26 cellular contexts compared by ENCODE assay signal in genomic region chr20:2195614-2196013, GRCh38.
"Had no signal": no experiment of that assay in that cellular context is flagged by ENCODE, and none has a peak within 500 bp of the region (broad histone marks: within the 10 kb centered on the region; RNA-seq: fewer than 3 reads in every experiment).

No MANE protein-coding gene starts in this region.

- H3K4me3 ChIP-seq: breast epithelium, gastrocnemius medialis, testis, transverse colon, uterus had no signal

- H3K4me3 Mint-ChIP-seq: activated T-cell treated with anti-CD3 and anti-CD28 coated beads, Interleukin-2, amount 50 U/mL, for 72 hours; nephron; stimulated activated naive B cell treated with anti-CD40 and anti-IgM and Interleukin-4, amounts not matched to agents 10 μg/mL and 1 μg/mL and 100 μg/mL, for 72 hours; T-helper 2 cell treated with Interferon-gamma antibody and Interleukin-4, amounts not matched to agents 5 μg/mL and 100 μg/mL, for 36 hours had no signal

- H3K4me1 Mint-ChIP-seq: nephron; stimulated activated naive B cell treated with anti-CD40 and anti-IgM and Interleukin-4, amounts not matched to agents 10 μg/mL and 1 μg/mL and 100 μg/mL, for 72 hours had no signal

- H3K27ac ChIP-seq: breast epithelium, gastrocnemius medialis, neutrophil, testis, transverse colon, uterus had no signal

- H3K27me3 ChIP-seq: breast epithelium, gastrocnemius medialis, testis, uterus had no signal

- H3K9me3 Mint-ChIP-seq: activated naive CD4-positive, alpha-beta T cell treated with anti-CD3 and anti-CD28 coated beads, Interleukin-2, amount 50 U/mL, for 72 hours; activated T-cell treated with anti-CD3 and anti-CD28 coated beads, Interleukin-2, amount 50 U/mL, for 72 hours; nephron; stimulated activated naive B cell treated with anti-CD40 and anti-IgM and Interleukin-4, amounts not matched to agents 10 μg/mL and 1 μg/mL and 100 μg/mL, for 72 hours; T-helper 2 cell treated with Interferon-gamma antibody and Interleukin-4, amounts not matched to agents 5 μg/mL and 100 μg/mL, for 36 hours had no signal

- DNase-seq: activated CD4-positive, alpha-beta T cell treated with anti-CD3 and anti-CD28 coated beads for 4 hours; activated CD4-positive, alpha-beta T cell treated with anti-CD3 and anti-CD28 coated beads, Interleukin-2, amount 50 U/mL, for 4 hours; activated naive CD4-positive, alpha-beta T cell; activated T-cell treated with anti-CD3 and anti-CD28 coated beads for 4 hours; activated T-cell treated with anti-CD3 and anti-CD28 coated beads, Interleukin-2, amount 50 U/mL, for 72 hours; central memory CD4-positive, alpha-beta T cell; dermis blood vessel endothelial cell; effector CD4-positive, alpha-beta T cell; gastrocnemius medialis; glutamatergic neuron; left cardiac atrium; left ventricle myocardium superior; small intestine; stimulated activated CD4-positive, alpha-beta T cell treated with anti-CD3 and anti-CD28 coated beads, Interleukin-4, amount 100 ng/mL, for 4 hours; stimulated activated CD8-positive, alpha-beta memory T cell treated with anti-CD3 and anti-CD28 coated beads, Interleukin-4, amount 100 ng/mL, for 48 hours; stimulated activated naive B cell treated with anti-CD40 and anti-IgM and Interleukin-4, amounts not matched to agents 10 μg/mL and 1 μg/mL and 100 μg/mL, for 72 hours; T-helper 1 cell; testis; transverse colon; uterus had no signal

- H3K27ac Mint-ChIP-seq: activated naive CD4-positive, alpha-beta T cell treated with anti-CD3 and anti-CD28 coated beads, Interleukin-2, amount 50 U/mL, for 72 hours; activated T-cell treated with anti-CD3 and anti-CD28 coated beads, Interleukin-2, amount 50 U/mL, for 72 hours; nephron; stimulated activated naive B cell treated with anti-CD40 and anti-IgM and Interleukin-4, amounts not matched to agents 10 μg/mL and 1 μg/mL and 100 μg/mL, for 72 hours; T-helper 2 cell treated with Interferon-gamma antibody and Interleukin-4, amounts not matched to agents 5 μg/mL and 100 μg/mL, for 36 hours had no signal

- H3K36me3 Mint-ChIP-seq: activated naive CD4-positive, alpha-beta T cell treated with anti-CD3 and anti-CD28 coated beads, Interleukin-2, amount 50 U/mL, for 72 hours; stimulated activated naive B cell treated with anti-CD40 and anti-IgM and Interleukin-4, amounts not matched to agents 10 μg/mL and 1 μg/mL and 100 μg/mL, for 72 hours had no signal

- H3K9me3 ChIP-seq: breast epithelium, gastrocnemius medialis, neutrophil, testis, transverse colon, uterus had no signal

- H3K4me1 ChIP-seq: breast epithelium, gastrocnemius medialis, testis, transverse colon, uterus had no signal

- H3K36me3 ChIP-seq: breast epithelium, gastrocnemius medialis, neutrophil, transverse colon, uterus had no signal

- ATAC-seq: activated naive CD4-positive, alpha-beta T cell treated with anti-CD3 and anti-CD28 coated beads, Interleukin-2, amount 50 U/mL, for 72 hours; activated T-cell treated with anti-CD3 and anti-CD28 coated beads, Interleukin-2, amount 50 U/mL, for 72 hours; gastrocnemius medialis; left cardiac atrium; left ventricle myocardium superior; sciatic nerve; stimulated activated naive B cell treated with anti-CD40 and anti-IgM and Interleukin-4, amounts not matched to agents 10 μg/mL and 1 μg/mL and 100 μg/mL, for 72 hours had no signal
